Comparison of ENCODE assay signal across 8 cellular contexts in genomic region chr17:40122944-40123810, GRCh38. TPM values are rescaled to one million over a fixed set of nuclear protein-coding genes. Genes with fewer than 3 reads are reported as not detected.
DNase-seq lines count a peak whose midpoint lies in the region; ATAC-seq and TF ChIP-seq lines count a peak whose summit lies in the region.

No MANE protein-coding gene starts in this region.

- H3K27ac ChIP-seq in endodermal cell (ENCODE audit: low read depth, low read length) = peak overlapping the region; percentile 68
- H3K27ac ChIP-seq in testis = peak overlapping the region; percentile 97 to 99

- peak overlapping the region; percentile 86 for H3K4me3 ChIP-seq in endodermal cell (ENCODE audit: low read length)
- H3K4me3 ChIP-seq in mucosa of descending colon = peak overlapping the region; percentile 66
- H3K4me3 ChIP-seq in testis = peak overlapping the region; percentile 94 to 98

- peak overlapping the region; percentile 92 for H3K27ac Mint-ChIP-seq in endodermal cell

- no peak for TF ChIP-seq POLR2A in testis (IDR thresholded peaks at IDR 0.05)

- H3K4me3 Mint-ChIP-seq in endodermal cell = peak overlapping the region; percentile 93

- H3K9ac ChIP-seq in ES-I3 (ENCODE audit: low read depth, low read length) (peak overlapping the region; percentile 96), endodermal cell (ENCODE audit: extremely low read depth, low read length, poor library complexity, severe bottlenecking) (peak overlapping the region; percentile 66)

- H3K9me3 ChIP-seq in ES-I3 (ENCODE audit: control insufficient read depth, insufficient read depth, low read length) (no peaks in the 10 kb centered on the region), endodermal cell (ENCODE audit: control insufficient read depth, low read length) (no peaks in the 10 kb centered on the region), mucosa of descending colon (no peaks in the 10 kb centered on the region), testis (no peaks in the 10 kb centered on the region)

- peaks cover 24% of the 10 kb centered on the region for H3K27me3 ChIP-seq in endodermal cell (ENCODE audit: control insufficient read depth, insufficient read depth, low read length, poor library complexity, severe bottlenecking)
- H3K27me3 ChIP-seq in testis = no peaks in the 10 kb centered on the region

- peaks cover 7% of the 10 kb centered on the region; the same call in 1 of the 2 replicates for H3K4me1 ChIP-seq in ES-I3 (ENCODE audit: insufficient read depth, low read length)
- no peaks in the 10 kb centered on the region for H3K4me1 ChIP-seq in endodermal cell (ENCODE audit: control insufficient read depth, insufficient read depth, low read length)
- peaks cover 16% of the 10 kb centered on the region for H3K4me1 ChIP-seq in mucosa of descending colon (ENCODE audit: low read depth)
- peaks cover 18% of the 10 kb centered on the region for H3K4me1 ChIP-seq in testis

- intact Hi-C loops in mucosa of descending colon (cut with DNase I, micrococcal nuclease) (no loop called here), testis (cut with DNase I; ENCODE audit: low total_unique reads) (no loop called here)

- DNase-seq in NCI-H446 (lab: John Stamatoyannopoulos, UW) (peak; percentile 29 to 54), endodermal cell (peak; percentile 92), mucosa of descending colon (peak in 2 of 3 donors; percentile 64 to 68), testis (peak; percentile 71)
- peak; percentile 64 to 70 for DNase-seq in activated CD4-positive, alpha-beta T cell treated with anti-CD3 and anti-CD28 coated beads, Interleukin-2, amount 50 U/mL, for 48 hours

- H3K9me3 Mint-ChIP-seq in endodermal cell = no peaks in the 10 kb centered on the region

- 0% methylated on average over 15 to 47 of the region's 48 CpGs for WGBS in endodermal cell (ENCODE audit: insufficient coverage in 1 of 2, insufficient read length in 1 of 2), 2 experiments
- 1% methylated on average over 23 to 48 of the region's 48 CpGs for WGBS in testis, 2 donors

- H3K36me3 ChIP-seq in ES-I3 (ENCODE audit: insufficient read depth, low read length) (peaks cover 8% of the 10 kb centered on the region), endodermal cell (ENCODE audit: control insufficient read depth, insufficient read depth, low read length) (peaks cover 26% of the 10 kb centered on the region), mucosa of descending colon (ENCODE audit: low read depth) (no peaks in the 10 kb centered on the region), testis (ENCODE audit: low read depth, missing control alignments) (no peaks in the 10 kb centered on the region)

- peaks cover 29% of the 10 kb centered on the region for H3K36me3 Mint-ChIP-seq in endodermal cell (ENCODE audit: low read depth)

- H3K4me1 Mint-ChIP-seq in endodermal cell = peaks cover 7% of the 10 kb centered on the region

- peak; percentile 51 for TF ChIP-seq CTCF in endodermal cell (conservative IDR thresholded peaks at IDR 0.05)
- TF ChIP-seq CTCF in mucosa of descending colon (IDR thresholded peaks at IDR 0.05) = no peak
- TF ChIP-seq CTCF in testis (IDR thresholded peaks at IDR 0.05) = no peak

- ATAC-seq in HG02571 (IDR thresholded peaks at IDR 0.05; ENCODE audit: unreplicated experiment) (peak; percentile 21), mucosa of descending colon (peak; percentile 35), GM19455 (IDR thresholded peaks at IDR 0.05; ENCODE audit: unreplicated experiment) (no peak)

- H3K27me3 Mint-ChIP-seq in endodermal cell (ENCODE audit: insufficient read depth) = peaks cover 29% of the 10 kb centered on the region

RNA-seq across cellular contexts. Expression of gene MSL1, which starts 1.4 kb away (rescaled TPM):
- total RNA-seq in endodermal cell (100 to 1,000 TPM in 1 of 2 donors, 10 to 100 TPM in 1; 95.4 to 108 TPM), mucosa of descending colon (10 to 100 TPM; 83.7 to 100.0 (median 85.3) TPM), testis (100 to 1,000 TPM; 129 to 161 TPM)
- 126 TPM for polyA plus RNA-seq in endodermal cell (2013, experiment 1 of 2)
- 115 TPM for polyA plus RNA-seq in endodermal cell (2013, experiment 2 of 2)
- 157 TPM for polyA plus RNA-seq in testis (ENCODE audit: insufficient read depth, low read depth, low replicate concordance)

RNA-seq across cellular contexts. Expression of gene CASC3, which starts 17.2 kb away (rescaled TPM):
- total RNA-seq in endodermal cell (100 to 1,000 TPM; 113 to 116 TPM), mucosa of descending colon (100 to 1,000 TPM in 1 of 3 donors, 10 to 100 TPM in 2; 62.2 to 134 (median 63.0) TPM), testis (100 to 1,000 TPM; 123 to 132 TPM)
- polyA plus RNA-seq in endodermal cell (2013, experiment 1 of 2) = 121 TPM
- polyA plus RNA-seq in endodermal cell (2013, experiment 2 of 2) = 108 TPM
- polyA plus RNA-seq in testis (ENCODE audit: insufficient read depth, low read depth, low replicate concordance) = 143 TPM

RNA-seq across cellular contexts. Expression of gene NR1D1, which starts 22.8 kb away (rescaled TPM):
- total RNA-seq in endodermal cell (1 to 10 TPM; 3.0 to 4.4 TPM), mucosa of descending colon (10 to 100 TPM in 2 of 3 donors, 1 to 10 TPM in 1; 9.3 to 15.0 (median 14.8) TPM), testis (10 to 100 TPM; 14.4 to 23.6 TPM)
- 3.1 TPM for polyA plus RNA-seq in endodermal cell (2013, experiment 1 of 2)
- 2.3 TPM for polyA plus RNA-seq in endodermal cell (2013, experiment 2 of 2)
- polyA plus RNA-seq in testis (ENCODE audit: insufficient read depth, low read depth, low replicate concordance) = 9.8 TPM

RNA-seq across cellular contexts. Expression of gene RAPGEFL1, which starts 54.1 kb away (rescaled TPM):
- total RNA-seq in endodermal cell (10 to 100 TPM; 15.6 to 20.8 TPM), mucosa of descending colon (100 to 1,000 TPM in 2 of 3 donors, 10 to 100 TPM in 1; 76.8 to 177 (median 147) TPM), testis (10 to 100 TPM; 22.3 to 23.9 TPM)
- polyA plus RNA-seq in endodermal cell (2013, experiment 1 of 2) = 19.9 TPM
- 15.5 TPM for polyA plus RNA-seq in endodermal cell (2013, experiment 2 of 2)
- polyA plus RNA-seq in testis (ENCODE audit: insufficient read depth, low read depth, low replicate concordance) = 13.6 TPM

Comparison
In these comparisons a context has a peak if more than half of its experiments do, and no peak if none do; other contexts are left out.
1. DNase-seq: peak in every context shown above with its lines; median percentile 92 in endodermal cell; 71 in testis; 67 in activated CD4-positive, alpha-beta T cell treated with anti-CD3 and anti-CD28 coated beads, Interleukin-2, amount 50 U/mL, for 48 hours; 66 in mucosa of descending colon; 42 in NCI-H446.